Comparison of ENCODE assay signal across 7 cellular contexts in the genomic region with DNA sequence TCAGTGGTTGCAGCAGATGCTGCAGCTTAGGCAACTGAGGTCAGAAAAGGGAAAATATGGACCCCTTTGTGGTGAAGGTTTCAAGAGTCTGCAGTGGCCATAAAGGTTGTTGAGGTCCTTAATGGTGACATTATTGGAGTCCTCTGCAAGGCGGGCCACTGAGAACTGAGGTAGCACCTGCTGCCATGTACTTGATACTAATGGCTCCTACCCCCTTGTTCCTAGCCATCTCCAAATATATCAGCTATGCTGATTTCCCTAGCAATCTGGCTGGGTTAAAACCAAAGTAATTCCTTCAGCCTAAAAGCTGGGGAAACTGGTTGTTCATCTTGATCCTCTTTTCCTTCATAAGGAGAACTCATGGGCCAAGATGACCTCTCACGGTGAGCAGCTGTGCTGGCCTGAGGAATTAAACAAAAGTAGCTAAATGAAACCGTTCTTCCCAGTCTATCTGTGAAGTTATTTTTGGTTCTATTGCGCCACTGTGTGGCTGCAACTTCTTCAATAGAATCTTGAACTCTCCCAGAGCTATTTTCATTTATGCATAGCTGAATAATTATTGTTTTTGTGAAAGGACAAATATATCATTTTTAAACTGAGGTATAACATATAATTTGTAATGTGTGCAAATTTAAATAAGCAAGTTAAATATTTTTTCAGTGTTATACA.
DNase-seq lines count a peak whose midpoint lies in the region; ATAC-seq and TF ChIP-seq lines count a peak whose summit lies in the region.

No MANE protein-coding gene starts in this region.

- intact Hi-C loops in mucosa of descending colon (cut with DNase I, micrococcal nuclease), result loop anchor here (2.0 to 5.0 kb wide), 2 partner anchors 108 to 110 kb away; no protein-coding TSS in a partner anchor
- intact Hi-C loops in CD4-positive, alpha-beta T cell (cut with DNase I, micrococcal nuclease), result no loop called here

- TF ChIP-seq CTCF in GM13977 (IDR thresholded peaks at IDR 0.05; ENCODE audit: extremely low read depth, insufficient read depth, missing control alignments) (peak; percentile 35), mucosa of descending colon (IDR thresholded peaks at IDR 0.05) (no peak)
- TF ChIP-seq CTCF in CD4-positive, alpha-beta T cell (IDR thresholded peaks at IDR 0.05), result no peak

- no peak overlapping the region for H3K27ac ChIP-seq in CD4-positive, alpha-beta T cell (ENCODE audit: low read depth, low read length)

- no peak overlapping the region for H3K4me3 ChIP-seq in mucosa of descending colon

- H3K4me3 Mint-ChIP-seq in CD4-positive, alpha-beta T cell, result no peak overlapping the region

- peak; percentile 12 for DNase-seq in GM13977 (ENCODE audit: low spot score)
- DNase-seq in NCI-H748 (lab: John Stamatoyannopoulos, UW; ENCODE audit: unreplicated experiment), result peak; percentile 47
- peak; percentile 71 for DNase-seq in dedifferentiated amniotic fluid mesenchymal stem cell (ENCODE audit: extremely low spot score)
- DNase-seq in mucosa of descending colon, result peak in 1 of 3 donors; percentile 79
- DNase-seq in CD4-positive, alpha-beta T cell, result no peak

- CTCF ChIA-PET in CD4-positive, alpha-beta T cell (lab: Charles Lee), result no interaction called here

- H3K27me3 Mint-ChIP-seq in CD4-positive, alpha-beta T cell, result peaks cover 5% of the 10 kb centered on the region

- ATAC-seq in mucosa of descending colon (peak; percentile 79), HG02610 (IDR thresholded peaks at IDR 0.05; ENCODE audit: unreplicated experiment) (no peak), GM21786 (IDR thresholded peaks at IDR 0.05; ENCODE audit: unreplicated experiment) (no peak)
- no peak for ATAC-seq in CD4-positive, alpha-beta T cell (ENCODE audit: poor library complexity)

- peaks cover 2% of the 10 kb centered on the region for H3K9me3 Mint-ChIP-seq in CD4-positive, alpha-beta T cell

- H3K4me1 Mint-ChIP-seq in CD4-positive, alpha-beta T cell (ENCODE audit: low read depth), result no peaks in the 10 kb centered on the region

- no peaks in the 10 kb centered on the region for H3K36me3 Mint-ChIP-seq in CD4-positive, alpha-beta T cell (ENCODE audit: low read depth)

- in situ Hi-C loops in GM13977 (cut with MboI; ENCODE audit: low pct_unique_long_range_greater_than_20kb, low sequenced_read_pairs, unreplicated experiment), result no loop called here

- no peaks in the 10 kb centered on the region for H3K27me3 ChIP-seq in CD4-positive, alpha-beta T cell (ENCODE audit: control insufficient read depth, insufficient read depth, low read length)

- no peaks in the 10 kb centered on the region for H3K4me1 ChIP-seq in mucosa of descending colon (ENCODE audit: low read depth)

- POLR2A ChIA-PET in CD4-positive, alpha-beta T cell (lab: Charles Lee), result no interaction called here

- no peaks in the 10 kb centered on the region for H3K36me3 ChIP-seq in mucosa of descending colon (ENCODE audit: low read depth)

- no peaks in the 10 kb centered on the region for H3K9me3 ChIP-seq in mucosa of descending colon
- no peaks in the 10 kb centered on the region for H3K9me3 ChIP-seq in CD4-positive, alpha-beta T cell (ENCODE audit: control insufficient read depth, low read length)

- no peak overlapping the region for H3K27ac Mint-ChIP-seq in CD4-positive, alpha-beta T cell

Comparison
In these comparisons a context has a peak if more than half of its experiments do, and no peak if none do; other contexts are left out.
1. DNase-seq: peak in GM13977 (single experiment), NCI-H748 (single experiment) and dedifferentiated amniotic fluid mesenchymal stem cell (single experiment); none in CD4-positive, alpha-beta T cell (0 of 10).
2. intact Hi-C loops: an anchor here in mucosa of descending colon (2.0 to 5.0 kb wide); none called in CD4-positive, alpha-beta T cell.